In genomic region chr4:48668254-48669017, GRCh38 we compare ENCODE assay signal across 13 cellular contexts.
DNase-seq lines count a peak whose midpoint lies in the region; ATAC-seq and TF ChIP-seq lines count a peak whose summit lies in the region.
"Had no signal": no experiment of that assay in that cellular context is flagged by ENCODE, and none has a peak within 500 bp of the region (broad histone marks: within the 10 kb centered on the region; RNA-seq: fewer than 3 reads in every experiment).

No MANE protein-coding gene starts in this region.

- peaks cover 14% of the 10 kb centered on the region for H3K4me1 ChIP-seq in cardiac muscle cell (ENCODE audit: low read depth)
- H3K4me1 ChIP-seq in thoracic aorta (ENCODE audit: control insufficient read depth in 1 of 2, low read depth in 2 of 2) = peaks cover 27 to 51% of the 10 kb centered on the region in 2 donors
- H3K4me1 ChIP-seq: parathyroid adenoma had no signal

- H3K4me3 ChIP-seq in cardiac muscle cell (no peak overlapping the region), thoracic aorta (no peak overlapping the region)
- H3K4me3 ChIP-seq: lung had no signal

- H3K36me3 ChIP-seq in cardiac muscle cell = no peaks in the 10 kb centered on the region
- H3K36me3 ChIP-seq in thoracic aorta = no peaks in the 10 kb centered on the region

- H3K27ac ChIP-seq in cardiac muscle cell (peak overlapping the region; percentile 80), thoracic aorta (peak overlapping the region in 1 of 2 donors; percentile 31)
- H3K27ac ChIP-seq: parathyroid adenoma had no signal

- H3K9me3 ChIP-seq in cardiac muscle cell (ENCODE audit: low read depth) = no peaks in the 10 kb centered on the region
- no peaks in the 10 kb centered on the region for H3K9me3 ChIP-seq in thoracic aorta

- H3K27me3 ChIP-seq in cardiac muscle cell (no peaks in the 10 kb centered on the region), thoracic aorta (replicated peaks; ENCODE audit: insufficient read depth) (no peaks in the 10 kb centered on the region)

- ATAC-seq in GM19463 (IDR thresholded peaks at IDR 0.05; ENCODE audit: unreplicated experiment) = peak; percentile 49
- peak; percentile 61 for ATAC-seq in thoracic aorta (ENCODE audit: insufficient number of reproducible peaks, low FRiP score, low read depth)
- ATAC-seq: stimulated activated naive CD8-positive, alpha-beta T cell treated with anti-CD3 and anti-CD28 coated beads, Interleukin-15, amount 100 ng/mL, for 72 hours had no signal

- DNase-seq in MV-4-11 (lab: John Stamatoyannopoulos, UW) (peak; percentile 15), cardiac muscle cell (ENCODE audit: low read depth in 1 of 2, low spot score in 1 of 2) (peak in 1 of 2 donors; percentile 26), thoracic aorta (ENCODE audit: low spot score) (no peak), T-helper 2 cell (no peak), GOT3 (lab: John Stamatoyannopoulos, UW) (no peak), cerebellar nuclear complex (lab: John Stamatoyannopoulos, UW) (no peak)
- DNase-seq: NCI-H187; stimulated activated CD4-positive, alpha-beta T cell treated with anti-CD3 and anti-CD28 coated beads, Interleukin-4, amount 100 ng/mL, for 24 hours; stimulated activated naive CD8-positive, alpha-beta T cell treated with anti-CD3 and anti-CD28 coated beads, Interleukin-15, amount 100 ng/mL, for 72 hours; T-helper 1 cell had no signal

- TF ChIP-seq CTCF in cardiac muscle cell (IDR thresholded peaks at IDR 0.05; ENCODE audit: low read depth, low read length) (no peak), thoracic aorta (IDR thresholded peaks at IDR 0.05) (no peak)
